ENCODE assay signal across 17 cellular contexts in genomic region chr1:202220733-202221132, GRCh38. TPM values are rescaled to one million over a fixed set of nuclear protein-coding genes. Genes with fewer than 3 reads are reported as not detected.
A peak's percentile ranks its signal among the peaks of the same experiment; 100 is the strongest.
DNase-seq lines count a peak whose midpoint lies in the region; ATAC-seq and TF ChIP-seq lines count a peak whose summit lies in the region.
"Had no signal": no experiment of that assay in that cellular context is flagged by ENCODE, and none has a peak within 500 bp of the region (broad histone marks: within the 10 kb centered on the region; RNA-seq: fewer than 3 reads in every experiment).

No MANE protein-coding gene starts in this region.

- DNase-seq in ascending aorta (ENCODE audit: low spot score in 2 of 2), result no peak
- no peak for DNase-seq in mucosa of descending colon
- no peak for DNase-seq in medulla oblongata (ENCODE audit: extremely low spot score)
- DNase-seq in HK-2 (ENCODE audit: unreplicated experiment), result no peak
- DNase-seq: ACHN; BE2C; CD4-positive, alpha-beta memory T cell; DMS53; DND-41; EL; H9 had no signal

- TF ChIP-seq CTCF in HEK293 (tag by site-specific recombination; IDR thresholded peaks at IDR 0.05) (no peak), ascending aorta (IDR thresholded peaks at IDR 0.05) (no peak), mucosa of descending colon (IDR thresholded peaks at IDR 0.05) (no peak)

- ATAC-seq in mucosa of descending colon, result peak; percentile 31
- ATAC-seq in HG02970 (IDR thresholded peaks at IDR 0.05; ENCODE audit: low FRiP score, unreplicated experiment), result no peak
- ATAC-seq: GM12878 had no signal

- no peaks in the 10 kb centered on the region for H3K9me3 ChIP-seq in HEK293 (ENCODE audit: control insufficient read depth, insufficient read depth, low read depth, low read length)
- no peaks in the 10 kb centered on the region for H3K9me3 ChIP-seq in ascending aorta
- H3K9me3 ChIP-seq in mucosa of descending colon, result no peaks in the 10 kb centered on the region
- H3K9me3 ChIP-seq: BE2C had no signal

- intact Hi-C loops in ascending aorta (cut with DNase I), result no loop called here
- intact Hi-C loops in mucosa of descending colon (cut with DNase I, micrococcal nuclease), result no loop called here

- CTCF ChIA-PET in HEK293 (lab: Yijun Ruan, JAX), result interaction anchor here (1.2 to 1.5 kb wide), 3 partner anchors 16 to 95 kb away, joined by 3 to 4 read pairs (median 3); no protein-coding TSS in a partner anchor

- no peaks in the 10 kb centered on the region for H3K27me3 ChIP-seq in ascending aorta

- H3K36me3 ChIP-seq in HEK293 (ENCODE audit: control insufficient read depth in 2 of 2, insufficient read depth in 1 of 2, low read length in 2 of 2) (no peaks in the 10 kb centered on the region), ascending aorta (peaks cover 0 to 7% of the 10 kb centered on the region in 2 donors), mucosa of descending colon (ENCODE audit: low read depth) (no peaks in the 10 kb centered on the region)
- H3K36me3 ChIP-seq: BE2C had no signal

- POLR2A ChIA-PET in HEK293 (lab: Yijun Ruan, JAX), result no interaction called here

- H3K27ac ChIP-seq in HEK293 (ENCODE audit: extremely low read depth, low read depth, low read length) (no peak overlapping the region), ascending aorta (peak overlapping the region; percentile 71 to 74)
- H3K27ac ChIP-seq: HL-60 had no signal

- H3K4me3 ChIP-seq in HEK293 (ENCODE audit: low read depth, low read length) (no peak overlapping the region), ascending aorta (no peak overlapping the region), mucosa of descending colon (no peak overlapping the region)
- H3K4me3 ChIP-seq: GM12878 had no signal

- H3K4me1 ChIP-seq in HEK293 (ENCODE audit: control insufficient read depth, insufficient read depth, low read length) (no peaks in the 10 kb centered on the region; the same call in 1 of the 2 replicates), ascending aorta (peaks cover 25 to 63% of the 10 kb centered on the region in 2 donors), mucosa of descending colon (ENCODE audit: low read depth) (no peaks in the 10 kb centered on the region)
- H3K4me1 ChIP-seq: BE2C had no signal

TF ChIP-seq in HEK293, 187 proteins besides CTCF, POLR2A, EP300 and RAD21 (continues in another document):
- TF ChIP-seq KLF9 (tag by site-specific recombination; IDR thresholded peaks at IDR 0.05; ENCODE audit: low read depth), result no peak
- no peak for TF ChIP-seq ZNF623 (tag by site-specific recombination; IDR thresholded peaks at IDR 0.05)
- 0 out of 2 replicates have a peak, but pooled peaks have one; percentile 11 for TF ChIP-seq ZFHX2 (tag by site-specific recombination; conservative IDR thresholded peaks at IDR 0.05)
- TF ChIP-seq ZNF792 (tag by site-specific recombination; IDR thresholded peaks at IDR 0.05), result no peak
- peak; percentile 94 for TF ChIP-seq ZNF366 (tag by site-specific recombination; conservative IDR thresholded peaks at IDR 0.05)
- TF ChIP-seq ZNF707 (tag by site-specific recombination; IDR thresholded peaks at IDR 0.05), result no peak
- no peak for TF ChIP-seq ZNF121 (tag by site-specific recombination; IDR thresholded peaks at IDR 0.05)
- no peak for TF ChIP-seq ZNF530 (tag by site-specific recombination; IDR thresholded peaks at IDR 0.05; ENCODE audit: low read depth)
- TF ChIP-seq ZNF266 (tag by site-specific recombination; IDR thresholded peaks at IDR 0.05; ENCODE audit: low read depth), result no peak
- no peak for TF ChIP-seq ZNF19 (tag by site-specific recombination; IDR thresholded peaks at IDR 0.05; ENCODE audit: low read depth)
- TF ChIP-seq RBAK (tag by site-specific recombination; IDR thresholded peaks at IDR 0.05), result no peak
- no peak for TF ChIP-seq ZNF677 (tag by site-specific recombination; IDR thresholded peaks at IDR 0.05)
- no peak for TF ChIP-seq ZNF768 (tag by site-specific recombination; IDR thresholded peaks at IDR 0.05)
- TF ChIP-seq ZBTB21 (tag by site-specific recombination; IDR thresholded peaks at IDR 0.05), result peak; percentile 45; the same call in 1 of the 2 replicates
- TF ChIP-seq, protein P1, sequence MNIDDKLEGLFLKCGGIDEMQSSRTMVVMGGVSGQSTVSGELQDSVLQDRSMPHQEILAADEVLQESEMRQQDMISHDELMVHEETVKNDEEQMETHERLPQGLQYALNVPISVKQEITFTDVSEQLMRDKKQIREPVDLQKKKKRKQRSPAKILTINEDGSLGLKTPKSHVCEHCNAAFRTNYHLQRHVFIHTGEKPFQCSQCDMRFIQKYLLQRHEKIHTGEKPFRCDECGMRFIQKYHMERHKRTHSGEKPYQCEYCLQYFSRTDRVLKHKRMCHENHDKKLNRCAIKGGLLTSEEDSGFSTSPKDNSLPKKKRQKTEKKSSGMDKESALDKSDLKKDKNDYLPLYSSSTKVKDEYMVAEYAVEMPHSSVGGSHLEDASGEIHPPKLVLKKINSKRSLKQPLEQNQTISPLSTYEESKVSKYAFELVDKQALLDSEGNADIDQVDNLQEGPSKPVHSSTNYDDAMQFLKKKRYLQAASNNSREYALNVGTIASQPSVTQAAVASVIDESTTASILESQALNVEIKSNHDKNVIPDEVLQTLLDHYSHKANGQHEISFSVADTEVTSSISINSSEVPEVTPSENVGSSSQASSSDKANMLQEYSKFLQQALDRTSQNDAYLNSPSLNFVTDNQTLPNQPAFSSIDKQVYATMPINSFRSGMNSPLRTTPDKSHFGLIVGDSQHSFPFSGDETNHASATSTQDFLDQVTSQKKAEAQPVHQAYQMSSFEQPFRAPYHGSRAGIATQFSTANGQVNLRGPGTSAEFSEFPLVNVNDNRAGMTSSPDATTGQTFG (tag by site-specific recombination; IDR thresholded peaks at IDR 0.05; ENCODE audit: borderline replicate concordance), result peak; percentile 82; the same call in 1 of the 2 replicates
- TF ChIP-seq TSHZ1 (tag by site-specific recombination; IDR thresholded peaks at IDR 0.05; ENCODE audit: borderline replicate concordance), result peak; percentile 92
- TF ChIP-seq ZNF621 (tag by site-specific recombination; IDR thresholded peaks at IDR 0.05), result no peak; the same call in 1 of the 2 replicates
- TF ChIP-seq ZNF660 (tag by site-specific recombination; IDR thresholded peaks at IDR 0.05), result 0 out of 2 replicates have a peak, but pooled peaks have one; percentile 19
- TF ChIP-seq ZNF16 (tag by site-specific recombination; IDR thresholded peaks at IDR 0.05; ENCODE audit: low read depth), result no peak
- TF ChIP-seq ZNF843 (tag by site-specific recombination; IDR thresholded peaks at IDR 0.05), result 0 out of 2 replicates have a peak, but pooled peaks have one; percentile 25
- TF ChIP-seq, protein P2, sequence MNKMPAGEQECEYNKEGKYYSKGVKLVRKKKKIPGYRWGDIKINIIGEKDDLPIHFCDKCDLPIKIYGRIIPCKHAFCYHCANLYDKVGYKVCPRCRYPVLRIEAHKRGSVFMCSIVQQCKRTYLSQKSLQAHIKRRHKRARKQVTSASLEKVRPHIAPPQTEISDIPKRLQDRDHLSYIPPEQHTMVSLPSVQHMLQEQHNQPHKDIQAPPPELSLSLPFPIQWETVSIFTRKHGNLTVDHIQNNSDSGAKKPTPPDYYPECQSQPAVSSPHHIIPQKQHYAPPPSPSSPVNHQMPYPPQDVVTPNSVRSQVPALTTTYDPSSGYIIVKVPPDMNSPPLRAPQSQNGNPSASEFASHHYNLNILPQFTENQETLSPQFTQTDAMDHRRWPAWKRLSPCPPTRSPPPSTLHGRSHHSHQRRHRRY (tag by site-specific recombination; IDR thresholded peaks at IDR 0.05), result no peak
- peak; percentile 52; the same call in 1 of the 2 replicates for TF ChIP-seq ZNF664 (tag by site-specific recombination; IDR thresholded peaks at IDR 0.05)
- no peak for TF ChIP-seq ZSCAN30 (tag by site-specific recombination; IDR thresholded peaks at IDR 0.05)
- TF ChIP-seq ZNF670 (tag by site-specific recombination; IDR thresholded peaks at IDR 0.05; ENCODE audit: low read depth), result no peak

RNA-seq across cellular contexts. Expression of gene LGR6, which starts 27.1 kb away (rescaled TPM):
- 26.0 TPM for total RNA-seq in ascending aorta
- total RNA-seq in mucosa of descending colon, result 1 to 10 TPM in 2 of 3 donors, under 1 TPM in 1; 0.66 to 4.2 (median 1.3) TPM
- total RNA-seq: G401, GM12878, HT1080 had no signal
